Comparison of ENCODE assay signal across 8 cellular contexts in the genomic region with DNA sequence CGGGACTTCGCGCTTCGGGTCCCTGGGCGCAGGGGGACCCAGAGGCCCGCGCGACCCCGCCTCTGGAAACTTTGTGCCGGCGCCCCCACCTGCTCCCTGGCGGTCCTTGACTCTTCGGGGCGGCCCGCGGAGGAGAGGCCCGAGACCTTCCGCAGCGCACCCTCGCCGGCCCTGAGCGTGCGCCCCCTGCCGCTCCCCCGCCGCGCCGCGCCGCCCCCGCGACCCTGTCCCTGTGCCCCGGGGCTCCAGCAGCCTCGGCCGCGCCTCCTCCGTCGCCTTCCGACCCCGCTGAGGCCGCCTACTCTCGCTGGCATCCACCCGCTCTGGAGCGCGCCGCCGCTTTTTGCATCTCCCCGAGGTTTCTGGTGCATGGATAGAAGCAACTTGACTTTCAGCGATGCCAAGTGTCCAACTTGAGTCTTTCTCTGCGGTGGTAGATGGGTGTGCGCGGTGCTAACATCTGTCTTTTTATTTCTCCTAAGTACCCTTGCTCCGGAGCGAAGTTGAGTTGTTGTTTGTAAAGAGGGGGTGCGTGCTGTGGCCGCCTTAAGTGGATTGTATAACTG. TPM values are rescaled to one million over a fixed set of nuclear protein-coding genes. Genes with fewer than 3 reads are reported as not detected.
DNase-seq lines count a peak whose midpoint lies in the region; ATAC-seq and TF ChIP-seq lines count a peak whose summit lies in the region.

No MANE protein-coding gene starts in this region.

- H3K27me3 ChIP-seq in body of pancreas = no peaks in the 10 kb centered on the region

- intact Hi-C loops in body of pancreas (cut with DNase I) = loop anchor here (10.0 kb wide), 1 partner anchor 85 kb away; a partner anchor contains a TSS

- DNase-seq in GDM1 (lab: John Stamatoyannopoulos, UW) (peak; percentile 60), LoVo (ENCODE audit: low spot score) (peak; percentile 43), UCSD-AML1 (lab: John Stamatoyannopoulos, UW; ENCODE audit: unreplicated experiment) (peak; percentile 73), body of pancreas (peak; percentile 60 to 72 (median 64)), immature natural killer cell (peak; percentile 70 to 74 (median 71)), middle frontal gyrus (ENCODE audit: extremely low spot score, low spot score) (no peak)
- peak; percentile 72 for DNase-seq in stimulated activated CD4-positive, alpha-beta T cell treated with anti-CD3 and anti-CD28 coated beads, Interleukin-12 subunit alpha, Interleukin-12 subunit beta, amount 100 ng/mL, for 4 hours

- H3K4me1 ChIP-seq in body of pancreas = peaks cover 22% of the 10 kb centered on the region

- no peak for TF ChIP-seq POLR2A in body of pancreas (IDR thresholded peaks at IDR 0.05)

- H3K9me3 Mint-ChIP-seq in immature natural killer cell = peaks cover 0 to 3% (median 0%) of the 10 kb centered on the region in 6 donors

- WGBS in body of pancreas, 2 donors = 0 to 1% methylated on average over 20 to 41 of the region's 56 CpGs

- peaks cover 5 to 8% (median 6%) of the 10 kb centered on the region in 3 donors for H3K27me3 Mint-ChIP-seq in immature natural killer cell (ENCODE audit: low read depth in 3 of 3)

- TF ChIP-seq CTCF in body of pancreas (IDR thresholded peaks at IDR 0.05) = peak in 3 of 7 experiments; percentile 20 to 41 (median 23)

- no peaks in the 10 kb centered on the region for H3K36me3 Mint-ChIP-seq in immature natural killer cell

- H3K4me3 ChIP-seq in body of pancreas = peak overlapping the region; percentile 52 to 61

- H3K4me1 Mint-ChIP-seq in immature natural killer cell = peaks cover 28 to 29% of the 10 kb centered on the region in 2 donors

- H3K4me3 Mint-ChIP-seq in immature natural killer cell = peak overlapping the region; percentile 90 to 95 (median 92)

- no peaks in the 10 kb centered on the region for H3K9me3 ChIP-seq in body of pancreas

- peak overlapping the region; percentile 67 to 98 (median 82) for H3K27ac ChIP-seq in body of pancreas

- no peaks in the 10 kb centered on the region for H3K36me3 ChIP-seq in body of pancreas (replicated peaks in 1 of 2; ENCODE audit: insufficient read depth in 1 of 2, low read depth in 2 of 2)

- peak overlapping the region; percentile 75 to 93 (median 88) for H3K27ac Mint-ChIP-seq in immature natural killer cell

- peak; percentile 37 for ATAC-seq in GM21737 (IDR thresholded peaks at IDR 0.05; ENCODE audit: unreplicated experiment)
- ATAC-seq in body of pancreas = peak; percentile 33

RNA-seq across cellular contexts. Expression of a gene that starts 0.4 kb away (rescaled TPM):
- total RNA-seq in body of pancreas = 1 to 10 TPM; 9.6 to 9.9 TPM
- 10 to 100 TPM; 18.1 to 25.9 (median 19.2) TPM for polyA plus RNA-seq in immature natural killer cell
